ENCODE assay signal across 1 cellular context in genomic region chr13:73058741-73059459, GRCh38.
TF ChIP-seq lines count a peak whose summit lies in the region.

KLF5 (plus strand) TSS chr13:73059005; CDS start chr13:73059328, 323 bp downstream.

TF ChIP-seq in HepG2, 621 proteins besides CTCF, POLR2A, EP300 and RAD21 (continued from another document and continues in another):
- TF ChIP-seq PRDM10 (CRISPR knock-in tag; IDR thresholded peaks at IDR 0.05; ENCODE audit: low read depth) (0 out of 2 replicates have a peak, but pooled peaks have one; percentile 37), ELF3 (CRISPR knock-in tag; IDR thresholded peaks at IDR 0.05) (0 out of 2 replicates have a peak, but pooled peaks have one; percentile 23), ZNF337 (CRISPR knock-in tag; IDR thresholded peaks at IDR 0.05; ENCODE audit: borderline replicate concordance, low read depth) (no peak), MEIS2 (CRISPR knock-in tag; IDR thresholded peaks at IDR 0.05) (peak; percentile 67; the same call in 1 of the 2 replicates), MXD1 (CRISPR knock-in tag; IDR thresholded peaks at IDR 0.05) (no peak; the same call in 1 of the 2 replicates), HMGXB4 (CRISPR knock-in tag; IDR thresholded peaks at IDR 0.05; ENCODE audit: borderline replicate concordance in 1 of 2, low read depth in 1 of 2) (peak; percentile 33 to 41; a peak in 1 of 4 replicates), ZNF574 (CRISPR knock-in tag; IDR thresholded peaks at IDR 0.05) (peak; percentile 41; the same call in 1 of the 2 replicates), ZNF296 (CRISPR knock-in tag; conservative IDR thresholded peaks at IDR 0.05) (no peak), FOXJ3 (CRISPR knock-in tag; IDR thresholded peaks at IDR 0.05; ENCODE audit: borderline replicate concordance) (peak; percentile 58; the same call in 1 of the 2 replicates), PRDM15 (CRISPR knock-in tag; IDR thresholded peaks at IDR 0.05) (peak; percentile 67), ZMYM4 (CRISPR knock-in tag; IDR thresholded peaks at IDR 0.05) (peak; percentile 85), ZMYM3 (CRISPR knock-in tag; IDR thresholded peaks at IDR 0.05) (no peak), ZNF652 (CRISPR knock-in tag; IDR thresholded peaks at IDR 0.05; ENCODE audit: borderline replicate concordance, low read depth) (no peak), DR1 (CRISPR knock-in tag; IDR thresholded peaks at IDR 0.05) (peak; percentile 75; the same call in 1 of the 2 replicates), ZNF709 (CRISPR knock-in tag; IDR thresholded peaks at IDR 0.05) (peak; percentile 69), CREB3 (CRISPR knock-in tag; IDR thresholded peaks at IDR 0.05) (no peak), ZNF777 (CRISPR knock-in tag; IDR thresholded peaks at IDR 0.05) (peak; percentile 99), FOXO1 (CRISPR knock-in tag; IDR thresholded peaks at IDR 0.05) (peak; percentile 61; the same call in 1 of the 2 replicates), PRMT3 (CRISPR knock-in tag; IDR thresholded peaks at IDR 0.05; ENCODE audit: borderline replicate concordance, low read depth) (no peak), TOE1 (CRISPR knock-in tag; IDR thresholded peaks at IDR 0.05) (no peak), ZNF83 (CRISPR knock-in tag; IDR thresholded peaks at IDR 0.05; ENCODE audit: borderline replicate concordance) (0 out of 2 replicates have a peak, but pooled peaks have one; percentile 28), HBP1 (CRISPR knock-in tag; IDR thresholded peaks at IDR 0.05; ENCODE audit: low read depth) (0 out of 2 replicates have a peak, but pooled peaks have one; percentile 21), ZNF263 (CRISPR knock-in tag; IDR thresholded peaks at IDR 0.05) (peak; percentile 19; the same call in 1 of the 2 replicates), HOXD1 (CRISPR knock-in tag; IDR thresholded peaks at IDR 0.05) (no peak), POLR2AphosphoS2 (IDR thresholded peaks at IDR 0.05; ENCODE audit: low read depth, low read length) (no peak), BCL6 (CRISPR knock-in tag; IDR thresholded peaks at IDR 0.05) (0 out of 2 replicates have a peak, but pooled peaks have one; percentile 10), ZMYM2 (CRISPR knock-in tag; IDR thresholded peaks at IDR 0.05) (no peak), TAF1 (CRISPR knock-in tag; IDR thresholded peaks at IDR 0.05) (peak; percentile 67), TOPORS (CRISPR knock-in tag; IDR thresholded peaks at IDR 0.05) (peak; percentile 63; the same call in 1 of the 2 replicates), HDAC2 (CRISPR knock-in tag; IDR thresholded peaks at IDR 0.05) (peak; percentile 45; the same call in 1 of the 2 replicates), ZNF607 (CRISPR knock-in tag; IDR thresholded peaks at IDR 0.05; ENCODE audit: borderline replicate concordance) (no peak; the same call in none of the 2 replicates), ATF7-NPFF (CRISPR knock-in tag; IDR thresholded peaks at IDR 0.05; ENCODE audit: low read depth) (peak; percentile 92), FOXO4 (CRISPR knock-in tag; conservative IDR thresholded peaks at IDR 0.05) (no peak), NR1H2 (CRISPR knock-in tag; IDR thresholded peaks at IDR 0.05; ENCODE audit: borderline replicate concordance, low read depth) (no peak)
